ENCODE assay signal across 33 cellular contexts in genomic region chr11:50044647-50045046, GRCh38. TPM values are rescaled to one million over a fixed set of nuclear protein-coding genes. Genes with fewer than 3 reads are reported as not detected.
DNase-seq lines count a peak whose midpoint lies in the region; ATAC-seq and TF ChIP-seq lines count a peak whose summit lies in the region.
"Had no signal": no experiment of that assay in that cellular context is flagged by ENCODE, and none has a peak within 500 bp of the region (broad histone marks: within the 10 kb centered on the region; RNA-seq: fewer than 3 reads in every experiment).

No MANE protein-coding gene starts in this region.

- no peaks in the 10 kb centered on the region for H3K36me3 ChIP-seq in left lung
- H3K36me3 ChIP-seq in mucosa of descending colon (ENCODE audit: low read depth): no peaks in the 10 kb centered on the region
- H3K36me3 ChIP-seq: BE2C; BLaER1; BLaER1 treated with 17β-estradiol and CSF1 and Interleukin-3, amounts not matched to agents 10 nM and 100 nM had no signal

- H3K4me3 ChIP-seq in left lung: no peak overlapping the region
- H3K4me3 ChIP-seq in mucosa of descending colon: no peak overlapping the region
- H3K4me3 ChIP-seq: A549; BLaER1; BLaER1 treated with 17β-estradiol and CSF1 and Interleukin-3, amounts not matched to agents 10 nM and 100 nM had no signal

- no peak overlapping the region for H3K27ac ChIP-seq in left lung
- H3K27ac ChIP-seq: 22Rv1; A549; BLaER1; BLaER1 treated with 17β-estradiol and CSF1 and Interleukin-3, amounts not matched to agents 10 nM and 100 nM; C4-2B had no signal

- intact Hi-C loops in left lung (cut with DNase I) (no loop called here), mucosa of descending colon (cut with DNase I, micrococcal nuclease) (no loop called here)

- no peaks in the 10 kb centered on the region for H3K4me1 ChIP-seq in left lung
- H3K4me1 ChIP-seq in mucosa of descending colon (ENCODE audit: low read depth): no peaks in the 10 kb centered on the region
- H3K4me1 ChIP-seq: A549; BE2C; BLaER1; BLaER1 treated with 17β-estradiol and CSF1 and Interleukin-3, amounts not matched to agents 10 nM and 100 nM; Caco-2 had no signal

- H3K9me3 ChIP-seq in left lung (peaks cover 0 to 7% of the 10 kb centered on the region in 2 donors), mucosa of descending colon (peaks cover 3% of the 10 kb centered on the region)
- H3K9me3 ChIP-seq: A549, BE2C, BLaER1 had no signal

- no peak for TF ChIP-seq CTCF in left lung (IDR thresholded peaks at IDR 0.05)
- no peak for TF ChIP-seq CTCF in mucosa of descending colon (IDR thresholded peaks at IDR 0.05)

- no peaks in the 10 kb centered on the region for H3K27me3 ChIP-seq in left lung
- H3K27me3 ChIP-seq: BE2C; BLaER1; BLaER1 treated with 17β-estradiol and CSF1 and Interleukin-3, amounts not matched to agents 10 nM and 100 nM had no signal

- DNase-seq in left lung (no peak), mucosa of descending colon (no peak), hepatic stellate cell (ENCODE audit: low spot score) (no peak)
- DNase-seq: 8988T; ACHN; AML-193; BE2C; C1 segment of cervical spinal cord; Caco-2; Calu3; CD4-positive, alpha-beta memory T cell; CD4-positive, alpha-beta T cell; CD4-positive, CD25-positive, alpha-beta regulatory T cell; CD8-positive, alpha-beta memory T cell; CD8-positive, alpha-beta T cell; COR-L47; DMS 273 treated with DMSO at 0.1 percent for 48 hours; DMS153; DMS53; DMS79; DMS79 treated with DMSO at 0.1 percent for 48 hours; DND-41; EL had no signal

- ATAC-seq in left lung (peak; percentile 29), mucosa of descending colon (peak; percentile 15), HG03097 (IDR thresholded peaks at IDR 0.05; ENCODE audit: low FRiP score, unreplicated experiment) (no peak)
- ATAC-seq: A549; CD8-positive, alpha-beta T cell had no signal

RNA-seq across cellular contexts. Expression of gene OR4C45, which starts 12.0 kb away (rescaled TPM):
- total RNA-seq in left lung (not detected), mucosa of descending colon (not detected)
- total RNA-seq: A172; A673; B cell; Caco-2; Calu3; CD4-positive, alpha-beta memory T cell; CD4-positive, alpha-beta T cell; CD4-positive, CD25-positive, alpha-beta regulatory T cell; CD8-positive, alpha-beta memory T cell; CD8-positive, alpha-beta T cell; Daoy had no signal
